ENCODE assay signal across 21 cellular contexts in the genomic region with DNA sequence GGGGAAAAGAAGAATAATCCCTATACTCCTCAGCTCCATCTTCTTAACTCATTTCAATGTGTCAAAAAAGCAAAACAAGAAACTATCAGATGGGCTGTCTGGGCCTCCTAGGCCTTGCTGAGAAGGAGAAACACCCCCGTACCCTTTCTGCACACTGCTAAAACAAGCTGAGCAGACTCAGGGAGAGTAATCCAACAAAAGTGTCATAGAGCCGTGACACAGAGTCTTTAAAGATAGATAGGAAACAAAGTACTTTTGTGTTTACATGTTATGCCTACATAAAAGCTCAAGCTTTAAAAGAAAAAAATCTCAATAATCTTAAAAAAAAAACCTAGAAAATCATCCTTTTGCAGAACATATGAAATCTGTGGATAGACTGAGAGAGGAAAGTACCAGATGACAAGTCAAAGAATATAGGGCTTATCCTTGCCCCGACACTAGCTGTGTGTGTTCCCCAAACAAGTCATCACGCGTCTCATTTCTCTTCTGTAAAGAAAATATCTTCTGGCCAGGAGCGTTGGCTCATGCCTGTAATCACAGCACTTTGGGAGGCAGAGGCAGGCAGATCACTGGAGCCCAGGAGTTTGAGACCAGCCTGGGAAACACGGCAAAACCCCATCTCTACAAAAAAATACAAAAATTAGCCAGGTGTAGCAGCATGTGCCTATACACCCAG.
DNase-seq lines count a peak whose midpoint lies in the region; ATAC-seq and TF ChIP-seq lines count a peak whose summit lies in the region.
"Had no signal": no experiment of that assay in that cellular context is flagged by ENCODE, and none has a peak within 500 bp of the region (broad histone marks: within the 10 kb centered on the region; RNA-seq: fewer than 3 reads in every experiment).

No MANE protein-coding gene starts in this region.

- DNase-seq in Right ventricle myocardium superior (no peak), cardiac septum (ENCODE audit: low spot score) (no peak), ascending aorta (ENCODE audit: low spot score in 2 of 2) (no peak), thoracic aorta (ENCODE audit: low spot score) (no peak), gastrocnemius medialis (no peak), body of pancreas (no peak), NK-92 (lab: John Stamatoyannopoulos, UW; ENCODE audit: unreplicated experiment) (no peak)
- DNase-seq: Calu3; Kasumi-1; MV-4-11; NCI-H1105 treated with DMSO at 0.1 percent for 48 hours; NCI-H2029; NCI-H446; NCI-H524 treated with DMSO at 0.1 percent for 48 hours; NCI-H774; NK-92 treated with Interleukin-12 subunit alpha and Interleukin-12 subunit beta, amount 100 ng/mL, for 24 hours; PC-3 had no signal

- H3K4me3 ChIP-seq in ascending aorta (peak overlapping the region in 1 of 2 donors; percentile 11), thoracic aorta (peak overlapping the region; percentile 19), gastrocnemius medialis (no peak overlapping the region), body of pancreas (no peak overlapping the region)
- H3K4me3 ChIP-seq: K562, SJSA1 had no signal

- no peak for TF ChIP-seq CTCF in ascending aorta (IDR thresholded peaks at IDR 0.05)
- TF ChIP-seq CTCF in thoracic aorta (IDR thresholded peaks at IDR 0.05): no peak
- no peak for TF ChIP-seq CTCF in gastrocnemius medialis (IDR thresholded peaks at IDR 0.05 in 4 of 5, conservative IDR thresholded peaks at IDR 0.05 in 1 of 5)
- TF ChIP-seq CTCF in body of pancreas (IDR thresholded peaks at IDR 0.05): no peak

- H3K4me1 ChIP-seq in ascending aorta: peaks cover 0 to 21% of the 10 kb centered on the region in 2 donors
- H3K4me1 ChIP-seq in thoracic aorta (ENCODE audit: control insufficient read depth in 1 of 2, low read depth in 2 of 2): peaks cover 18 to 58% of the 10 kb centered on the region in 2 donors
- peaks cover 0 to 14% of the 10 kb centered on the region in 2 donors for H3K4me1 ChIP-seq in gastrocnemius medialis
- peaks cover 19% of the 10 kb centered on the region for H3K4me1 ChIP-seq in body of pancreas
- H3K4me1 ChIP-seq: SJSA1 had no signal

- H3K36me3 ChIP-seq in ascending aorta: no peaks in the 10 kb centered on the region
- H3K36me3 ChIP-seq in thoracic aorta: peaks cover 4% of the 10 kb centered on the region
- no peaks in the 10 kb centered on the region for H3K36me3 ChIP-seq in gastrocnemius medialis
- no peaks in the 10 kb centered on the region for H3K36me3 ChIP-seq in body of pancreas (replicated peaks in 1 of 2; ENCODE audit: insufficient read depth in 1 of 2, low read depth in 2 of 2)
- H3K36me3 ChIP-seq: SJSA1 had no signal

- H3K9me3 ChIP-seq in ascending aorta (no peaks in the 10 kb centered on the region), thoracic aorta (no peaks in the 10 kb centered on the region), gastrocnemius medialis (no peaks in the 10 kb centered on the region), body of pancreas (no peaks in the 10 kb centered on the region)
- H3K9me3 ChIP-seq: SJSA1 had no signal

- in situ Hi-C loops in gastrocnemius medialis (cut with MboI; ENCODE audit: low sequenced_read_pairs in 4 of 4): no loop called here

- peak overlapping the region; percentile 39 to 72 for H3K27ac ChIP-seq in ascending aorta
- peak overlapping the region; percentile 54 to 67 for H3K27ac ChIP-seq in thoracic aorta
- no peak overlapping the region for H3K27ac ChIP-seq in gastrocnemius medialis
- H3K27ac ChIP-seq in body of pancreas: no peak overlapping the region
- H3K27ac ChIP-seq: HL-60, SJSA1 had no signal

- intact Hi-C loops in Right ventricle myocardium superior (cut with DNase I) (no loop called here), cardiac septum (cut with DNase I) (loop anchor here (5.0 kb wide), 1 partner anchor 81 kb away; a partner anchor contains a TSS), ascending aorta (cut with DNase I) (no loop called here), gastrocnemius medialis (cut with DNase I; ENCODE audit: low total_unique reads) (no loop called here), body of pancreas (cut with DNase I) (no loop called here)

- WGBS in body of pancreas, 2 donors: 75 to 82% methylated on average over 7 of the region's 7 CpGs

- ATAC-seq in Right ventricle myocardium superior (ENCODE audit: poor library complexity) (peak; percentile 42), esophagus mucosa (peak; percentile 59), thoracic aorta (ENCODE audit: insufficient number of reproducible peaks, low FRiP score, low read depth) (no peak), gastrocnemius medialis (no peak), body of pancreas (no peak)
- ATAC-seq: K562, PC-3 had no signal

- no peaks in the 10 kb centered on the region for H3K27me3 ChIP-seq in ascending aorta
- no peaks in the 10 kb centered on the region for H3K27me3 ChIP-seq in thoracic aorta (replicated peaks; ENCODE audit: insufficient read depth)
- H3K27me3 ChIP-seq in gastrocnemius medialis: no peaks in the 10 kb centered on the region
- H3K27me3 ChIP-seq in body of pancreas: no peaks in the 10 kb centered on the region
- H3K27me3 ChIP-seq: SJSA1 had no signal

- no peak for TF ChIP-seq POLR2A in gastrocnemius medialis (IDR thresholded peaks at IDR 0.05)
- no peak for TF ChIP-seq POLR2A in body of pancreas (IDR thresholded peaks at IDR 0.05)

Comparison
In these comparisons a context has a peak if more than half of its experiments do, and no peak if none do; other contexts are left out.
1. ATAC-seq: peak in Right ventricle myocardium superior (single experiment) and esophagus mucosa (single experiment); none in thoracic aorta (single experiment), gastrocnemius medialis (0 of 2) and body of pancreas (single experiment).
2. H3K27ac ChIP-seq: peak in ascending aorta (2 of 2) and thoracic aorta (2 of 2); none in gastrocnemius medialis (0 of 4) and body of pancreas (0 of 4).